18 cellular contexts compared by ENCODE assay signal in genomic region chr9:126735482-126735881, GRCh38.
"Had no signal": no experiment of that assay in that cellular context is flagged by ENCODE, and none has a peak within 500 bp of the region (broad histone marks: within the 10 kb centered on the region; RNA-seq: fewer than 3 reads in every experiment).

No MANE protein-coding gene starts in this region.

- H3K36me3 ChIP-seq: SJCRH30 had no signal

- H3K4me1 Mint-ChIP-seq: IgD-negative memory B cell had no signal

- H3K27ac ChIP-seq: RWPE1, SJCRH30 had no signal

- ATAC-seq: SK-N-SH treated with all-trans-retinoic acid at 6 μM for 48 hours had no signal

- H3K4me3 ChIP-seq: SJCRH30 had no signal

- H3K4me3 Mint-ChIP-seq: IgD-negative memory B cell had no signal

- H3K27ac Mint-ChIP-seq: IgD-negative memory B cell had no signal

- H3K4me1 ChIP-seq: SJCRH30 had no signal

- DNase-seq: KBM-7, NCI-H1092, NCI-H1105 treated with DMSO at 0.1 percent for 48 hours, NCI-H1417 treated with DMSO at 0.1 percent for 48 hours, NCI-H146, NCI-H1694 treated with DMSO at 0.1 percent for 48 hours, NCI-H1930, NCI-H2081, NCI-H2107, NCI-H2227 treated with DMSO at 0.1 percent for 48 hours, NCI-H524, NCI-H526 treated with DMSO at 0.1 percent for 48 hours, NCI-H748 treated with DMSO at 0.1 percent for 48 hours, SHP77 treated with DMSO at 0.1 percent for 48 hours, SJCRH30 had no signal

- H3K27me3 ChIP-seq: SJCRH30 had no signal
